In genomic region chr19:6788896-6789295, GRCh38 we compare ENCODE assay signal across 16 cellular contexts. TPM values are rescaled to one million over a fixed set of nuclear protein-coding genes. Genes with fewer than 3 reads are reported as not detected.
"Had no signal": no experiment of that assay in that cellular context is flagged by ENCODE, and none has a peak within 500 bp of the region (broad histone marks: within the 10 kb centered on the region; RNA-seq: fewer than 3 reads in every experiment).

No MANE protein-coding gene starts in this region.

- H3K4me1 ChIP-seq: ascending aorta, breast epithelium, right atrium auricular region, transverse colon had no signal

- DNase-seq: activated CD4-positive, alpha-beta T cell treated with anti-CD3 and anti-CD28 coated beads, Interleukin-2, amount 50 U/mL, for 1 hour; activated effector memory CD4-positive, alpha-beta T cell treated with anti-CD3 and anti-CD28 coated beads, Interleukin-2, amount 50 U/mL, for 16 hours; activated T-cell treated with anti-CD3 and anti-CD28 coated beads, Interleukin-2, amount 50 U/mL, for 1 hour; head of caudate nucleus; mesenchymal stem cell; nephron progenitor cell; stimulated activated CD4-positive, alpha-beta T cell treated with anti-CD3 and anti-CD28 coated beads, Interleukin-2, amount 100 ng/mL, for 48 hours; stimulated activated naive CD4-positive, alpha-beta T cell; substantia nigra; transverse colon had no signal

- H3K4me3 ChIP-seq: ascending aorta, breast epithelium, right atrium auricular region, transverse colon had no signal

- H3K27ac ChIP-seq: ascending aorta, right atrium auricular region, transverse colon had no signal

- H3K9me3 ChIP-seq: ascending aorta, breast epithelium, right atrium auricular region, transverse colon had no signal

- H3K27me3 ChIP-seq: ascending aorta, breast epithelium, right atrium auricular region, transverse colon had no signal

- H3K4me3 Mint-ChIP-seq: dendritic cell treated with granulocyte-macrophage colony-stimulating factor and Interleukin-4, amounts not matched to agents 40 ng/mL and 50 ng/mL, for 4 days; nephron progenitor cell had no signal

- H3K27ac Mint-ChIP-seq: dendritic cell treated with granulocyte-macrophage colony-stimulating factor and Interleukin-4, amounts not matched to agents 40 ng/mL and 50 ng/mL, for 4 days; nephron progenitor cell; progenitor cell of endocrine pancreas had no signal

- H3K27me3 Mint-ChIP-seq: dendritic cell treated with granulocyte-macrophage colony-stimulating factor and Interleukin-4, amounts not matched to agents 40 ng/mL and 50 ng/mL, for 4 days had no signal

- H3K4me1 Mint-ChIP-seq: nephron progenitor cell had no signal

- H3K36me3 ChIP-seq: ascending aorta, breast epithelium, right atrium auricular region, transverse colon had no signal

RNA-seq across cellular contexts. Expression of gene VAV1, which starts 16.4 kb away (rescaled TPM):
- total RNA-seq: progenitor cell of endocrine pancreas had no signal

RNA-seq across cellular contexts. Expression of gene SH2D3A, which starts 21.7 kb away (rescaled TPM):
- total RNA-seq: ascending aorta, right atrium auricular region, skeletal muscle tissue had no signal
